In genomic region chr7:130912910-130913720, GRCh38 we compare ENCODE assay signal across 8 cellular contexts.
A peak's percentile ranks its signal among the peaks of the same experiment; 100 is the strongest.
DNase-seq lines count a peak whose midpoint lies in the region; ATAC-seq, FAIRE-seq and TF ChIP-seq lines count a peak whose summit lies in the region.

No MANE protein-coding gene starts in this region.

- H3K4me3 ChIP-seq in kidney (ENCODE audit: low read length in 2 of 2): peak overlapping the region; percentile 57 to 92

- peaks cover 40 to 57% of the 10 kb centered on the region in 2 donors for H3K4me1 ChIP-seq in kidney (ENCODE audit: control insufficient read depth in 1 of 2, insufficient read depth in 1 of 2, low read depth in 1 of 2, low read length in 2 of 2)

- H3K9ac ChIP-seq in kidney (ENCODE audit: low read length in 2 of 2): peak overlapping the region; percentile 66 to 83

- H3K36me3 ChIP-seq in kidney (ENCODE audit: control insufficient read depth in 1 of 2, insufficient read depth in 2 of 2, low read length in 2 of 2): peaks cover 2 to 4% of the 10 kb centered on the region in 2 donors

- TF ChIP-seq CTCF in kidney (IDR thresholded peaks at IDR 0.05; ENCODE audit: borderline replicate concordance, extremely low read depth, insufficient read depth): no peak

- H3K9me3 ChIP-seq in kidney (ENCODE audit: control insufficient read depth in 1 of 2, low read length in 2 of 2): no peaks in the 10 kb centered on the region

- DNase-seq in COLO829 (ENCODE audit: low spot score) (peak; percentile 98), HS-5 (ENCODE audit: low read depth) (peak; percentile 97), T-helper 2 cell (peak; percentile 55 to 93 (median 81)), kidney (peak; percentile 89), globus pallidus (ENCODE audit: low spot score) (no peak)
- DNase-seq in stimulated activated CD4-positive, alpha-beta T cell treated with anti-CD3 and anti-CD28 coated beads, Interleukin-2, amount 100 ng/mL, for 24 hours: peak; percentile 76 to 85

- intact Hi-C loops in kidney (cut with DNase I): no loop called here

- ATAC-seq in GM21381 (IDR thresholded peaks at IDR 0.05; ENCODE audit: unreplicated experiment): peak; percentile 89

- H3K27ac ChIP-seq in angular gyrus (ENCODE audit: low read depth, low read length) (peak overlapping the region; percentile 83), kidney (ENCODE audit: low read depth in 2 of 2, low read length in 2 of 2) (peak overlapping the region; percentile 80 to 99)

- FAIRE-seq in kidney (lab: Jason Lieb, UNC): no peak
